ENCODE assay signal across 37 cellular contexts in genomic region chr16:80615751-80616150, GRCh38.
"Had no signal": no experiment of that assay in that cellular context is flagged by ENCODE, and none has a peak within 500 bp of the region (broad histone marks: within the 10 kb centered on the region; RNA-seq: fewer than 3 reads in every experiment).

No MANE protein-coding gene starts in this region.

- FAIRE-seq: endometrium, islet of Langerhans, small intestine had no signal

- H3K27me3 Mint-ChIP-seq: activated CD4-positive, alpha-beta memory T cell treated with anti-CD3 and anti-CD28 coated beads, Interleukin-2, amount 10 ng/mL, durations not matched to agents 7 days and 5 days; activated CD4-positive, alpha-beta T cell treated with anti-CD3 and anti-CD28 coated beads, Interleukin-2, amount 10 ng/mL, durations not matched to agents 7 days and 5 days; activated naive CD8-positive, alpha-beta T cell treated with anti-CD3 and anti-CD28 coated beads, Interleukin-2, amount 50 U/mL, for 24 hours; activated T-cell treated with anti-CD3 and anti-CD28 coated beads, Interleukin-2, amount 50 U/mL, for 24 hours; central memory CD8-positive, alpha-beta T cell; natural killer cell treated with Interleukin-12 subunit alpha and Interleukin-12 subunit beta and Interleukin-15 and Interleukin-18, amount 100 ng/mL, for 72 hours; stimulated activated memory B cell treated with anti-CD40 and anti-IgM and Interleukin-4, amounts not matched to agents 10 μg/mL and 1 μg/mL and 100 μg/mL, for 72 hours; stimulated activated naive CD8-positive, alpha-beta T cell treated with anti-CD3 and anti-CD28 coated beads, Interleukin-15, amount 100 ng/mL, for 72 hours; T-helper 17 cell; type B pancreatic cell had no signal

- ATAC-seq: activated naive CD8-positive, alpha-beta T cell treated with anti-CD3 and anti-CD28 coated beads, Interleukin-2, amount 50 U/mL, for 24 hours; gastrocnemius medialis; mucosa of descending colon; natural killer cell treated with Interleukin-12 subunit alpha and Interleukin-12 subunit beta and Interleukin-15 and Interleukin-18, amount 100 ng/mL, for 72 hours; stimulated activated memory B cell treated with anti-CD40 and anti-IgM and Interleukin-4, amounts not matched to agents 10 μg/mL and 1 μg/mL and 100 μg/mL, for 72 hours; stimulated activated naive CD8-positive, alpha-beta T cell treated with anti-CD3 and anti-CD28 coated beads, Interleukin-15, amount 100 ng/mL, for 72 hours; T-helper 17 cell; WTC11 had no signal

- H3K9me3 Mint-ChIP-seq: activated naive CD8-positive, alpha-beta T cell treated with anti-CD3 and anti-CD28 coated beads, Interleukin-2, amount 50 U/mL, for 24 hours; activated T-cell treated with anti-CD3 and anti-CD28 coated beads, Interleukin-2, amount 50 U/mL, for 24 hours; central memory CD8-positive, alpha-beta T cell; natural killer cell treated with Interleukin-12 subunit alpha and Interleukin-12 subunit beta and Interleukin-15 and Interleukin-18, amount 100 ng/mL, for 72 hours; stimulated activated memory B cell treated with anti-CD40 and anti-IgM and Interleukin-4, amounts not matched to agents 10 μg/mL and 1 μg/mL and 100 μg/mL, for 72 hours; stimulated activated naive CD8-positive, alpha-beta T cell treated with anti-CD3 and anti-CD28 coated beads, Interleukin-15, amount 100 ng/mL, for 72 hours had no signal

- H3K27me3 ChIP-seq: breast epithelium, gastrocnemius medialis, neutrophil, sigmoid colon, uterus had no signal

- H3K27ac Mint-ChIP-seq: activated CD4-positive, alpha-beta memory T cell treated with anti-CD3 and anti-CD28 coated beads, Interleukin-2, amount 10 ng/mL, durations not matched to agents 7 days and 5 days; activated CD4-positive, alpha-beta T cell treated with anti-CD3 and anti-CD28 coated beads, Interleukin-2, amount 10 ng/mL, durations not matched to agents 7 days and 5 days; activated naive CD8-positive, alpha-beta T cell treated with anti-CD3 and anti-CD28 coated beads, Interleukin-2, amount 50 U/mL, for 24 hours; activated T-cell treated with anti-CD3 and anti-CD28 coated beads, Interleukin-2, amount 50 U/mL, for 24 hours; natural killer cell treated with Interleukin-12 subunit alpha and Interleukin-12 subunit beta and Interleukin-15 and Interleukin-18, amount 100 ng/mL, for 72 hours; stimulated activated memory B cell treated with anti-CD40 and anti-IgM and Interleukin-4, amounts not matched to agents 10 μg/mL and 1 μg/mL and 100 μg/mL, for 72 hours; stimulated activated naive CD8-positive, alpha-beta T cell treated with anti-CD3 and anti-CD28 coated beads, Interleukin-15, amount 100 ng/mL, for 72 hours; type B pancreatic cell; WTC11 had no signal

- H3K27ac ChIP-seq: gastrocnemius medialis, left ventricle myocardium inferior, neutrophil, prostate gland, sigmoid colon, uterus had no signal

- H3K36me3 Mint-ChIP-seq: natural killer cell treated with Interleukin-12 subunit alpha and Interleukin-12 subunit beta and Interleukin-15 and Interleukin-18, amount 100 ng/mL, for 72 hours; type B pancreatic cell; WTC11 had no signal

- H3K4me3 ChIP-seq: breast epithelium, gastrocnemius medialis, left ventricle myocardium inferior, lung, mucosa of descending colon, prostate gland, sigmoid colon, uterus had no signal

- H3K36me3 ChIP-seq: breast epithelium, gastrocnemius medialis, left ventricle myocardium inferior, prostate gland, sigmoid colon, uterus had no signal

- DNase-seq: activated CD4-positive, alpha-beta memory T cell treated with anti-CD3 and anti-CD28 coated beads, Interleukin-2, amount 10 ng/mL, durations not matched to agents 7 days and 5 days; activated CD4-positive, alpha-beta T cell treated with anti-CD3 and anti-CD28 coated beads for 1 hour; activated CD4-positive, alpha-beta T cell treated with anti-CD3 and anti-CD28 coated beads, Interleukin-2, amount 10 ng/mL, durations not matched to agents 7 days and 5 days; activated CD8-positive, alpha-beta memory T cell treated with anti-CD3 and anti-CD28 coated beads, Interleukin-2, amount 50 U/mL, for 48 hours; activated gamma-delta T cell; activated naive CD4-positive, alpha-beta T cell treated with anti-CD3 and anti-CD28 coated beads, Interleukin-2, amount 50 U/mL, for 16 hours; activated naive CD8-positive, alpha-beta T cell treated with anti-CD3 and anti-CD28 coated beads, Interleukin-2, amount 50 U/mL, for 24 hours; activated T-cell treated with anti-CD3 and anti-CD28 coated beads, Interleukin-2, amount 50 U/mL, for 24 hours; amygdala; dermis blood vessel endothelial cell; effector CD4-positive, alpha-beta T cell; gastrocnemius medialis; glutamatergic neuron; left ventricle myocardium inferior; mesendoderm; mucosa of descending colon; retina; sigmoid colon; small intestine; stimulated activated CD4-positive, alpha-beta T cell treated with anti-CD3 and anti-CD28 coated beads, Interleukin-1b, Interleukin-23, amount 100 ng/mL, for 48 hours; stimulated activated CD4-positive, alpha-beta T cell treated with anti-CD3 and anti-CD28 coated beads, Interleukin-4, amount 100 ng/mL, for 4 hours; stimulated activated CD8-positive, alpha-beta memory T cell treated with anti-CD3 and anti-CD28 coated beads, Interleukin-4, amount 100 ng/mL, for 48 hours; stimulated activated naive CD8-positive, alpha-beta T cell treated with anti-CD3 and anti-CD28 coated beads, Interleukin-15, amount 100 ng/mL, for 72 hours; substantia nigra; T-helper 17 cell; uterus had no signal

- H3K9me3 ChIP-seq: breast epithelium, gastrocnemius medialis, mucosa of descending colon, neutrophil, prostate gland, sigmoid colon, uterus had no signal

- H3K4me1 ChIP-seq: gastrocnemius medialis, left ventricle myocardium inferior, sigmoid colon, uterus had no signal

- H3K4me3 Mint-ChIP-seq: activated CD4-positive, alpha-beta memory T cell treated with anti-CD3 and anti-CD28 coated beads, Interleukin-2, amount 10 ng/mL, durations not matched to agents 7 days and 5 days; activated CD4-positive, alpha-beta T cell treated with anti-CD3 and anti-CD28 coated beads, Interleukin-2, amount 10 ng/mL, durations not matched to agents 7 days and 5 days; activated naive CD8-positive, alpha-beta T cell treated with anti-CD3 and anti-CD28 coated beads, Interleukin-2, amount 50 U/mL, for 24 hours; activated T-cell treated with anti-CD3 and anti-CD28 coated beads, Interleukin-2, amount 50 U/mL, for 24 hours; central memory CD8-positive, alpha-beta T cell; natural killer cell treated with Interleukin-12 subunit alpha and Interleukin-12 subunit beta and Interleukin-15 and Interleukin-18, amount 100 ng/mL, for 72 hours; stimulated activated memory B cell treated with anti-CD40 and anti-IgM and Interleukin-4, amounts not matched to agents 10 μg/mL and 1 μg/mL and 100 μg/mL, for 72 hours; stimulated activated naive CD8-positive, alpha-beta T cell treated with anti-CD3 and anti-CD28 coated beads, Interleukin-15, amount 100 ng/mL, for 72 hours; T-helper 17 cell; type B pancreatic cell; WTC11 had no signal

- H3K4me1 Mint-ChIP-seq: activated CD4-positive, alpha-beta memory T cell treated with anti-CD3 and anti-CD28 coated beads, Interleukin-2, amount 10 ng/mL, durations not matched to agents 7 days and 5 days; activated naive CD8-positive, alpha-beta T cell treated with anti-CD3 and anti-CD28 coated beads, Interleukin-2, amount 50 U/mL, for 24 hours; central memory CD8-positive, alpha-beta T cell; stimulated activated memory B cell treated with anti-CD40 and anti-IgM and Interleukin-4, amounts not matched to agents 10 μg/mL and 1 μg/mL and 100 μg/mL, for 72 hours; stimulated activated naive CD8-positive, alpha-beta T cell treated with anti-CD3 and anti-CD28 coated beads, Interleukin-15, amount 100 ng/mL, for 72 hours; T-helper 17 cell had no signal
